ENCODE assay signal across 8 cellular contexts in genomic region chr10:110353244-110354119, GRCh38. TPM values are rescaled to one million over a fixed set of nuclear protein-coding genes. Genes with fewer than 3 reads are reported as not detected.
A peak's percentile ranks its signal among the peaks of the same experiment; 100 is the strongest.
DNase-seq lines count a peak whose midpoint lies in the region; ATAC-seq and TF ChIP-seq lines count a peak whose summit lies in the region.

No MANE protein-coding gene starts in this region.

- H3K36me3 Mint-ChIP-seq in naive thymus-derived CD4-positive, alpha-beta T cell: no peaks in the 10 kb centered on the region

- H3K9me3 ChIP-seq in naive thymus-derived CD4-positive, alpha-beta T cell (ENCODE audit: control insufficient read depth in 2 of 3, low read length in 3 of 3): no peaks in the 10 kb centered on the region

- POLR2A ChIA-PET in RWPE1 (lab: Yijun Ruan, JAX; ENCODE audit: low non-redundant PET): interaction anchor here (0.6 to 3.1 kb wide), 7 partner anchors 45 to 150 kb away, joined by 3 to 14 read pairs (median 4); no protein-coding TSS in a partner anchor
- POLR2A ChIA-PET in naive thymus-derived CD4-positive, alpha-beta T cell (lab: Charles Lee): interaction anchor here (0.9 kb wide), 2 partner anchors 145 to 193 kb away, joined by 3 read pairs; no protein-coding TSS in a partner anchor

- CTCF ChIA-PET in RWPE1 (lab: Yijun Ruan, JAX): interaction anchor here (0.5 to 2.6 kb wide), 18 partner anchors 8 to 891 kb away, joined by 3 to 18 read pairs (median 3); no protein-coding TSS in a partner anchor
- CTCF ChIA-PET in naive thymus-derived CD4-positive, alpha-beta T cell (lab: Charles Lee): interaction anchor here (1.0 to 2.2 kb wide), 5 partner anchors 143 to 195 kb away, joined by 3 to 10 read pairs (median 4); no protein-coding TSS in a partner anchor

- DNase-seq in GM04504 (ENCODE audit: low read depth) (peak; percentile 78), RWPE1 (ENCODE audit: low spot score) (peak; percentile 84), brain microvascular endothelial cell (peak; percentile 96), NCI-H524 treated with DMSO at 0.1 percent for 48 hours (lab: John Stamatoyannopoulos, UW) (no peak), GM20000 (ENCODE audit: low spot score) (no peak)
- peak in 4 of 9 donors; percentile 1 to 18 (median 12) for DNase-seq in naive thymus-derived CD4-positive, alpha-beta T cell

- peak; percentile 56 for ATAC-seq in naive thymus-derived CD4-positive, alpha-beta T cell
- ATAC-seq in GM19463 (IDR thresholded peaks at IDR 0.05; ENCODE audit: unreplicated experiment) (no peak), GM21825 (IDR thresholded peaks at IDR 0.05; ENCODE audit: unreplicated experiment) (no peak)

- H3K27me3 ChIP-seq in brain microvascular endothelial cell (replicated peaks): no peaks in the 10 kb centered on the region
- H3K27me3 ChIP-seq in naive thymus-derived CD4-positive, alpha-beta T cell (ENCODE audit: control insufficient read depth in 2 of 2, insufficient read depth in 2 of 2, low read length in 2 of 2): no peaks in the 10 kb centered on the region

- in situ Hi-C loops in brain microvascular endothelial cell (cut with HindIII; ENCODE audit: low pct_ligation_motif_present, low sequenced_read_pairs): no loop called here

- peak overlapping the region; percentile 17 for H3K4me3 ChIP-seq in brain microvascular endothelial cell (ENCODE audit: low read depth, low read length)
- no peak overlapping the region for H3K4me3 ChIP-seq in naive thymus-derived CD4-positive, alpha-beta T cell (ENCODE audit: low read length)

- peaks cover 33 to 55% (median 50%) of the 10 kb centered on the region in 7 donors for H3K4me1 Mint-ChIP-seq in naive thymus-derived CD4-positive, alpha-beta T cell

- H3K27ac ChIP-seq in RWPE1 (peak overlapping the region; percentile 83), brain microvascular endothelial cell (peak overlapping the region; percentile 91)
- H3K27ac ChIP-seq in naive thymus-derived CD4-positive, alpha-beta T cell (ENCODE audit: low read depth, low read length): no peak overlapping the region

- peak overlapping the region in 7 of 10 donors; percentile 3 to 59 (median 21) for H3K4me3 Mint-ChIP-seq in naive thymus-derived CD4-positive, alpha-beta T cell

- peaks cover 0 to 2% (median 0%) of the 10 kb centered on the region in 11 donors for H3K9me3 Mint-ChIP-seq in naive thymus-derived CD4-positive, alpha-beta T cell

- intact Hi-C loops in naive thymus-derived CD4-positive, alpha-beta T cell (cut with micrococcal nuclease): loop anchor here (1.0 to 2.0 kb wide), 5 partner anchors 42 to 217 kb away; no protein-coding TSS in a partner anchor

- H3K36me3 ChIP-seq in brain microvascular endothelial cell (replicated peaks): no peaks in the 10 kb centered on the region
- no peaks in the 10 kb centered on the region for H3K36me3 ChIP-seq in naive thymus-derived CD4-positive, alpha-beta T cell (ENCODE audit: control insufficient read depth in 2 of 3, insufficient read depth in 3 of 3, low read length in 3 of 3)

- TF ChIP-seq CTCF in RWPE1 (conservative IDR thresholded peaks at IDR 0.05; ENCODE audit: low read depth) (no peak), brain microvascular endothelial cell (IDR thresholded peaks at IDR 0.05; ENCODE audit: low read depth, low read length, missing control alignments) (peak; percentile 46), GM20000 (IDR thresholded peaks at IDR 0.05; ENCODE audit: extremely low read depth, missing control alignments) (no peak)

- H3K27ac Mint-ChIP-seq in naive thymus-derived CD4-positive, alpha-beta T cell: peak overlapping the region in 5 of 9 donors; percentile 23 to 97 (median 53)

- H3K27me3 Mint-ChIP-seq in naive thymus-derived CD4-positive, alpha-beta T cell: no peaks in the 10 kb centered on the region

- peaks cover 43 to 47% of the 10 kb centered on the region in 2 donors for H3K4me1 ChIP-seq in naive thymus-derived CD4-positive, alpha-beta T cell (ENCODE audit: control insufficient read depth in 2 of 2, insufficient read depth in 2 of 2, low read length in 2 of 2)

RNA-seq across cellular contexts. Expression of gene SMNDC1, which starts 48.8 kb away (rescaled TPM):
- total RNA-seq in naive thymus-derived CD4-positive, alpha-beta T cell: 10 to 100 TPM; 34.4 to 43.1 (median 40.1) TPM
- 10 to 100 TPM; 16.1 to 20.1 TPM for polyA plus RNA-seq in naive thymus-derived CD4-positive, alpha-beta T cell

Comparison
In these comparisons a context has a peak if more than half of its experiments do, and no peak if none do; other contexts are left out.
1. DNase-seq: peak in GM04504 (single experiment), RWPE1 (single experiment) and brain microvascular endothelial cell (single experiment); none in NCI-H524 treated with DMSO at 0.1 percent for 48 hours (single experiment) and GM20000 (single experiment).